ENCODE assay signal across 27 cellular contexts in genomic region chr17:32471652-32472051, GRCh38.
"Had no signal": no experiment of that assay in that cellular context is flagged by ENCODE, and none has a peak within 500 bp of the region (broad histone marks: within the 10 kb centered on the region; RNA-seq: fewer than 3 reads in every experiment).

No MANE protein-coding gene starts in this region.

- DNase-seq: effector CD8-positive, alpha-beta T cell; foreskin keratinocyte; heart left ventricle; left cardiac atrium; left lung; mesendoderm; midbrain; naive thymus-derived CD4-positive, alpha-beta T cell; sigmoid colon; stimulated activated CD4-positive, alpha-beta T cell treated with anti-CD3 and anti-CD28 coated beads, Interleukin-2, amount 100 ng/mL, for 24 hours; stimulated activated CD4-positive, alpha-beta T cell treated with anti-CD3 and anti-CD28 coated beads, Interleukin-4, amount 100 ng/mL, for 24 hours; stimulated activated naive CD8-positive, alpha-beta T cell treated with anti-CD3 and anti-CD28 coated beads, Interleukin-15, Interleukin-2, amounts not matched to agents 100 U/mL and 50 U/mL, for 24 hours; substantia nigra; testis; tibial artery had no signal

- FAIRE-seq: colon, endothelial cell of umbilical vein had no signal

- H3K4me1 ChIP-seq: esophagus muscularis mucosa, foreskin keratinocyte, gastroesophageal sphincter, left lung, neural progenitor cell, prostate gland, right atrium auricular region, sigmoid colon, testis, tibial artery had no signal

- H3K4me3 ChIP-seq: esophagus muscularis mucosa, gastroesophageal sphincter, heart left ventricle, hepatocyte, left lung, neural progenitor cell, prostate gland, right atrium auricular region, sigmoid colon, testis, tibial artery had no signal

- H3K9me3 ChIP-seq: esophagus muscularis mucosa, gastroesophageal sphincter, heart left ventricle, left lung, prostate gland, right atrium auricular region, sigmoid colon, testis, tibial artery had no signal

- H2AFZ ChIP-seq: hepatocyte, neural progenitor cell had no signal

- H3K4me3 Mint-ChIP-seq: dendritic cell treated with granulocyte-macrophage colony-stimulating factor and Interleukin-4, amounts not matched to agents 40 ng/mL and 50 ng/mL, for 4 days; naive thymus-derived CD4-positive, alpha-beta T cell; nephron; neural progenitor cell; stimulated activated effector memory CD8-positive, alpha-beta T cell treated with anti-CD3 and anti-CD28 coated beads, Interleukin-12 subunit alpha, Interleukin-12 subunit beta, amount 100 ng/mL, for 72 hours; type B pancreatic cell had no signal

- H3K4me2 ChIP-seq: hepatocyte, neural progenitor cell had no signal

- H3K27ac Mint-ChIP-seq: dendritic cell treated with granulocyte-macrophage colony-stimulating factor and Interleukin-4, amounts not matched to agents 40 ng/mL and 50 ng/mL, for 4 days; nephron; neural progenitor cell; type B pancreatic cell had no signal

- H3K4me1 Mint-ChIP-seq: nephron; neural progenitor cell; stimulated activated effector memory CD8-positive, alpha-beta T cell treated with anti-CD3 and anti-CD28 coated beads, Interleukin-12 subunit alpha, Interleukin-12 subunit beta, amount 100 ng/mL, for 72 hours had no signal

- H3K27me3 ChIP-seq: esophagus muscularis mucosa, foreskin keratinocyte, gastroesophageal sphincter, heart left ventricle, hepatocyte, left lung, neural progenitor cell, right atrium auricular region, sigmoid colon, testis, tibial artery had no signal

- H3K27ac ChIP-seq: esophagus muscularis mucosa, foreskin keratinocyte, gastroesophageal sphincter, heart left ventricle, hepatocyte, left lung, neural progenitor cell, prostate gland, right atrium auricular region, sigmoid colon, testis, tibial artery had no signal

- H3K27me3 Mint-ChIP-seq: dendritic cell treated with granulocyte-macrophage colony-stimulating factor and Interleukin-4, amounts not matched to agents 40 ng/mL and 50 ng/mL, for 4 days; naive thymus-derived CD4-positive, alpha-beta T cell; type B pancreatic cell had no signal

- H3K9ac ChIP-seq: neural progenitor cell had no signal

- H3K9me3 Mint-ChIP-seq: dendritic cell treated with granulocyte-macrophage colony-stimulating factor and Interleukin-4, amounts not matched to agents 40 ng/mL and 50 ng/mL, for 4 days; naive thymus-derived CD4-positive, alpha-beta T cell; nephron; neural progenitor cell; stimulated activated effector memory CD8-positive, alpha-beta T cell treated with anti-CD3 and anti-CD28 coated beads, Interleukin-12 subunit alpha, Interleukin-12 subunit beta, amount 100 ng/mL, for 72 hours; type B pancreatic cell had no signal

- ATAC-seq: foreskin keratinocyte; gastroesophageal sphincter; heart left ventricle; left cardiac atrium; left lung; naive thymus-derived CD4-positive, alpha-beta T cell; stimulated activated effector memory CD8-positive, alpha-beta T cell treated with anti-CD3 and anti-CD28 coated beads, Interleukin-12 subunit alpha, Interleukin-12 subunit beta, amount 100 ng/mL, for 72 hours; stimulated activated naive CD8-positive, alpha-beta T cell treated with anti-CD3 and anti-CD28 coated beads, Interleukin-15, Interleukin-2, amounts not matched to agents 100 U/mL and 50 U/mL, for 24 hours had no signal
